In genomic region chr15:84950570-84951111, GRCh38 we compare ENCODE assay signal across 1 cellular context.
TF ChIP-seq lines count a peak whose summit lies in the region.

No MANE protein-coding gene starts in this region.

TF ChIP-seq in IMR-90, 13 proteins besides CTCF, POLR2A, EP300 and RAD21 (continued from another document):
- TF ChIP-seq MAFK (IDR thresholded peaks at IDR 0.05; ENCODE audit: low read depth, low read length) (no peak), SMC3 (IDR thresholded peaks at IDR 0.05; ENCODE audit: low read depth, low read length) (no peak), MAZ (IDR thresholded peaks at IDR 0.05; ENCODE audit: borderline replicate concordance, low read depth, low read length) (no peak), NFE2L2 (IDR thresholded peaks at IDR 0.05; ENCODE audit: low read depth, low read length) (no peak), RFX5 (IDR thresholded peaks at IDR 0.05; ENCODE audit: low read depth, low read length) (no peak), RCOR1 (IDR thresholded peaks at IDR 0.05; ENCODE audit: insufficient replicate concordance, low read length) (no peak), MXI1 (IDR thresholded peaks at IDR 0.05; ENCODE audit: borderline replicate concordance, low read depth, low read length) (no peak), FOS (IDR thresholded peaks at IDR 0.05; ENCODE audit: low read depth, low read length) (no peak), BHLHE40 (IDR thresholded peaks at IDR 0.05; ENCODE audit: low read depth, low read length) (no peak)
